8 cellular contexts compared by ENCODE assay signal in genomic region chr22:20532256-20532993, GRCh38. TPM values are rescaled to one million over a fixed set of nuclear protein-coding genes. Genes with fewer than 3 reads are reported as not detected.
DNase-seq lines count a peak whose midpoint lies in the region; ATAC-seq and TF ChIP-seq lines count a peak whose summit lies in the region.

No MANE protein-coding gene starts in this region.

- peaks cover 3% of the 10 kb centered on the region for H3K36me3 Mint-ChIP-seq in activated naive CD4-positive, alpha-beta T cell treated with anti-CD3 and anti-CD28 coated beads, Interleukin-2, amount 50 U/mL, for 24 hours
- H3K36me3 Mint-ChIP-seq in central memory CD8-positive, alpha-beta T cell (ENCODE audit: insufficient read depth), result peaks cover 16% of the 10 kb centered on the region

- peak overlapping the region; percentile 84 for H3K27ac Mint-ChIP-seq in activated naive CD4-positive, alpha-beta T cell treated with anti-CD3 and anti-CD28 coated beads, Interleukin-2, amount 50 U/mL, for 24 hours
- peak overlapping the region; percentile 77 for H3K27ac Mint-ChIP-seq in central memory CD8-positive, alpha-beta T cell (ENCODE audit: low read depth)

- H3K4me3 ChIP-seq in muscle layer of duodenum (ENCODE audit: low read depth in 1 of 2, low read length in 2 of 2) (peak overlapping the region in 1 of 2 donors; percentile 9), upper lobe of right lung (no peak overlapping the region)

- no peak for ATAC-seq in central memory CD8-positive, alpha-beta T cell (replicated peaks; ENCODE audit: extremely low read depth, poor library complexity, severe bottlenecking)
- ATAC-seq in upper lobe of right lung, result no peak
- ATAC-seq in GM18867 (IDR thresholded peaks at IDR 0.05; ENCODE audit: unreplicated experiment), result no peak

- H3K27me3 ChIP-seq in muscle layer of duodenum (ENCODE audit: low read depth, low read length) (no peaks in the 10 kb centered on the region), upper lobe of right lung (no peaks in the 10 kb centered on the region)

- H3K36me3 ChIP-seq in muscle layer of duodenum (ENCODE audit: control insufficient read depth in 1 of 2, insufficient read depth in 2 of 2, low read length in 2 of 2) (peaks cover 15 to 16% of the 10 kb centered on the region in 2 donors), upper lobe of right lung (peaks cover 23% of the 10 kb centered on the region)

- peaks cover 68% of the 10 kb centered on the region for H3K4me1 Mint-ChIP-seq in activated naive CD4-positive, alpha-beta T cell treated with anti-CD3 and anti-CD28 coated beads, Interleukin-2, amount 50 U/mL, for 24 hours
- peaks cover 73% of the 10 kb centered on the region for H3K4me1 Mint-ChIP-seq in central memory CD8-positive, alpha-beta T cell

- no peaks in the 10 kb centered on the region for H3K9me3 Mint-ChIP-seq in activated naive CD4-positive, alpha-beta T cell treated with anti-CD3 and anti-CD28 coated beads, Interleukin-2, amount 50 U/mL, for 24 hours
- H3K9me3 Mint-ChIP-seq in central memory CD8-positive, alpha-beta T cell, result no peaks in the 10 kb centered on the region

- intact Hi-C loops in upper lobe of right lung (cut with DNase I), result no loop called here

- no peaks in the 10 kb centered on the region for H3K9me3 ChIP-seq in muscle layer of duodenum (ENCODE audit: control insufficient read depth in 1 of 2, low read length in 2 of 2)
- H3K9me3 ChIP-seq in upper lobe of right lung, result no peaks in the 10 kb centered on the region

- TF ChIP-seq CTCF in upper lobe of right lung (IDR thresholded peaks at IDR 0.05) (no peak), GM20000 (IDR thresholded peaks at IDR 0.05; ENCODE audit: extremely low read depth, missing control alignments) (no peak)

- H3K27me3 Mint-ChIP-seq in activated naive CD4-positive, alpha-beta T cell treated with anti-CD3 and anti-CD28 coated beads, Interleukin-2, amount 50 U/mL, for 24 hours, result no peaks in the 10 kb centered on the region
- no peaks in the 10 kb centered on the region for H3K27me3 Mint-ChIP-seq in central memory CD8-positive, alpha-beta T cell

- H3K27ac ChIP-seq in muscle layer of duodenum (ENCODE audit: low read length) (peak overlapping the region; percentile 82), upper lobe of right lung (peak overlapping the region; percentile 60)

- peaks cover 26 to 48% of the 10 kb centered on the region in 2 donors for H3K4me1 ChIP-seq in muscle layer of duodenum (ENCODE audit: control insufficient read depth in 1 of 2, insufficient read depth in 2 of 2, low read length in 2 of 2)
- H3K4me1 ChIP-seq in upper lobe of right lung, result peaks cover 44% of the 10 kb centered on the region

- no peak overlapping the region for H3K4me3 Mint-ChIP-seq in activated naive CD4-positive, alpha-beta T cell treated with anti-CD3 and anti-CD28 coated beads, Interleukin-2, amount 50 U/mL, for 24 hours
- peak overlapping the region; percentile 66 for H3K4me3 Mint-ChIP-seq in central memory CD8-positive, alpha-beta T cell

- DNase-seq in activated naive CD4-positive, alpha-beta T cell treated with Interleukin-2 at 50 U/mL for 16 hours, result no peak
- DNase-seq in central memory CD8-positive, alpha-beta T cell (ENCODE audit: low spot score in 2 of 2), result no peak
- DNase-seq in upper lobe of right lung, result no peak
- DNase-seq in UCSD-AML1 (lab: John Stamatoyannopoulos, UW; ENCODE audit: unreplicated experiment), result no peak
- no peak for DNase-seq in GM20000 (ENCODE audit: low spot score)

RNA-seq across cellular contexts. Expression of gene MED15, which starts 25.0 kb away (rescaled TPM):
- total RNA-seq in upper lobe of right lung, result 96.9 TPM

RNA-seq across cellular contexts. Expression of gene KLHL22, which starts 36.8 kb away (rescaled TPM):
- 23.3 TPM for total RNA-seq in upper lobe of right lung
